Comparison of ENCODE assay signal across 11 cellular contexts in the genomic region with DNA sequence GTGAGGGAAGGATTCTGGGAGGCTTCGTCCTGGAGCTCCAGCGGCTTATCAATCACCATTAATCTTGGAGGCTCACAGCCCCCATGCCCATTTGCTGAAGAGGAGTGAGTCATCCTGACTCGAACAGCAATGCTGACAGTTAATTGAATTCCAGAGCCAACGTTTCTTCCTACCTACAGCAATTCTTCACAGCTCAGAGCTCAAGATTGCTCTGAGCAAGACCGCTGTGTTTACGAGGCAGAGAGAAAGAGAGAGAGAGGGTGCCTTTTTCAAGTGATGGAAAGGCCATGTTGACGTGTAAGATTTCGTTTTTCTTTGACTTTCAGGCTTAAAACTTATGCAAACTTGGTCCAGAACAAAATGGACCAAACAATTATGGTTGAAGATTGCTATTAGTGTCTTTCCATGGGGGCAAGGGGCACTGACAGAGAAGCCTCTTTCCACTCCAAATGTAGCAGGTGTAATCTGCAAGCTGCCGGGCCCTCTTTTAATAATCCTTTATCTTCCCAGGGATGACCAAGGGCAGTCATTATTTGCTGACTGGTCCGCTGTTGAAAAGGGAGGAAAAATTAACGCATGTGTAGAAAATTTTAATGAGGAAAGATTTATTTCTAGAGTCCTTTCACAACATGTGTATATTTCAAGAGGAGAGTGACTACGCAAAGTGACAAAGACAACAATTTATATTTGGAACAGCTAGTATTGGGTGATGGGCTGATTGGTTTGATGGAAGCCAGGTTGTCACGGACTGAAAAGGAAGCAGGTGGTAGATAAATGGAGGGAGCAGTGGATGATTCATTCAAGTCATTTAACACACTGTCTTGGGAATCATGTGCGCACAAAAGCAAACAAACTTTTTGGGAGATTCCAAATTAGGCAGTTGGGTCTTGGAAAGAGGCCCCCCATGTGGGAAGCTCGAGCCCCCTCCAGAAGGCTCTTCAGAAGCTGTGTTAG.
DNase-seq lines count a peak whose midpoint lies in the region; ATAC-seq and TF ChIP-seq lines count a peak whose summit lies in the region.
"Had no signal": no experiment of that assay in that cellular context is flagged by ENCODE, and none has a peak within 500 bp of the region (broad histone marks: within the 10 kb centered on the region; RNA-seq: fewer than 3 reads in every experiment).

No MANE protein-coding gene starts in this region.

- H3K27me3 ChIP-seq in Panc1 (ENCODE audit: control insufficient read depth, insufficient read depth, low read length) (no peaks in the 10 kb centered on the region), foreskin keratinocyte (no peaks in the 10 kb centered on the region), testis (no peaks in the 10 kb centered on the region)
- H3K27me3 ChIP-seq: SJCRH30 had no signal

- POLR2A ChIA-PET in Panc1 (lab: Charles Lee), result no interaction called here

- H3K36me3 ChIP-seq in Panc1 (ENCODE audit: control insufficient read depth, insufficient read depth, low read length), result no peaks in the 10 kb centered on the region
- H3K36me3 ChIP-seq in testis (ENCODE audit: low read depth, missing control alignments), result no peaks in the 10 kb centered on the region
- H3K36me3 ChIP-seq: SJCRH30 had no signal

- TF ChIP-seq CTCF in Panc1 (IDR thresholded peaks at IDR 0.05) (no peak), foreskin keratinocyte (conservative IDR thresholded peaks at IDR 0.05) (no peak), testis (IDR thresholded peaks at IDR 0.05) (no peak)

- in situ Hi-C loops in Panc1 (cut with HindIII; ENCODE audit: low pct_unique_long_range_greater_than_20kb, low sequenced_read_pairs), result loop anchor here (10.0 to 25.0 kb wide), 2 partner anchors 241 to 329 kb away; no protein-coding TSS in a partner anchor

- TF ChIP-seq POLR2A in testis (IDR thresholded peaks at IDR 0.05), result no peak

- H3K4me1 ChIP-seq in Panc1 (ENCODE audit: control insufficient read depth, insufficient read depth, low read length) (peaks cover 59% of the 10 kb centered on the region), foreskin keratinocyte (peaks cover 18% of the 10 kb centered on the region), testis (peaks cover 14% of the 10 kb centered on the region)

- intact Hi-C loops in Panc1 (cut with micrococcal nuclease; ENCODE audit: unreplicated experiment), result no loop called here
- intact Hi-C loops in testis (cut with DNase I; ENCODE audit: low total_unique reads), result no loop called here

- 76 to 84% methylated on average over 15 of the region's 15 CpGs for WGBS in testis, 2 donors

- DNase-seq in A172 (ENCODE audit: low spot score) (peak; percentile 95), HT1080 (ENCODE audit: low read depth) (peak; percentile 56), Panc1 (ENCODE audit: low read depth, low spot score) (no peak), foreskin keratinocyte (peak in 1 of 2 donors; percentile 80), testis (no peak)
- DNase-seq in activated CD4-positive, alpha-beta T cell treated with anti-CD3 and anti-CD28 coated beads for 1 hour, result no peak
- DNase-seq in activated T-cell treated with anti-CD3 and anti-CD28 coated beads, Interleukin-2, amount 50 U/mL, for 1 hour, result no peak
- DNase-seq: left cardiac atrium, SJCRH30 had no signal

- CTCF ChIA-PET in Panc1 (lab: Charles Lee), result interaction anchor here (0.6 to 0.7 kb wide), 2 partner anchors 24 to 358 kb away, joined by 4 read pairs; no protein-coding TSS in a partner anchor

- no peak overlapping the region for H3K4me3 ChIP-seq in Panc1 (ENCODE audit: low read depth in 2 of 2, low read length in 2 of 2)
- H3K4me3 ChIP-seq in testis, result no peak overlapping the region
- H3K4me3 ChIP-seq: SJCRH30 had no signal

- H3K27ac ChIP-seq in Panc1 (ENCODE audit: low read length) (peak overlapping the region; percentile 98), foreskin keratinocyte (no peak overlapping the region), testis (no peak overlapping the region)
- H3K27ac ChIP-seq: SJCRH30 had no signal

- ATAC-seq in Panc1 (peak; percentile 85), foreskin keratinocyte (peak; percentile 51), GM19467 (IDR thresholded peaks at IDR 0.05; ENCODE audit: unreplicated experiment) (no peak)
- ATAC-seq: sciatic nerve had no signal

- H3K9me3 ChIP-seq in Panc1 (ENCODE audit: control insufficient read depth, insufficient read depth, low read depth, low read length), result no peaks in the 10 kb centered on the region
- no peaks in the 10 kb centered on the region for H3K9me3 ChIP-seq in testis
- H3K9me3 ChIP-seq: SJCRH30 had no signal

- BruUV-seq in Panc1 (replicated peaks; lab: Mats Ljungman, UMichigan), result no TSS peak

Comparison
In these comparisons a context has a peak if more than half of its experiments do, and no peak if none do; other contexts are left out.
1. DNase-seq: peak in A172 (single experiment) and HT1080 (single experiment); none in Panc1 (single experiment), testis (single experiment), activated CD4-positive, alpha-beta T cell treated with anti-CD3 and anti-CD28 coated beads for 1 hour (single experiment) and activated T-cell treated with anti-CD3 and anti-CD28 coated beads, Interleukin-2, amount 50 U/mL, for 1 hour (single experiment).